Comparison of ENCODE assay signal across 8 cellular contexts in the genomic region with DNA sequence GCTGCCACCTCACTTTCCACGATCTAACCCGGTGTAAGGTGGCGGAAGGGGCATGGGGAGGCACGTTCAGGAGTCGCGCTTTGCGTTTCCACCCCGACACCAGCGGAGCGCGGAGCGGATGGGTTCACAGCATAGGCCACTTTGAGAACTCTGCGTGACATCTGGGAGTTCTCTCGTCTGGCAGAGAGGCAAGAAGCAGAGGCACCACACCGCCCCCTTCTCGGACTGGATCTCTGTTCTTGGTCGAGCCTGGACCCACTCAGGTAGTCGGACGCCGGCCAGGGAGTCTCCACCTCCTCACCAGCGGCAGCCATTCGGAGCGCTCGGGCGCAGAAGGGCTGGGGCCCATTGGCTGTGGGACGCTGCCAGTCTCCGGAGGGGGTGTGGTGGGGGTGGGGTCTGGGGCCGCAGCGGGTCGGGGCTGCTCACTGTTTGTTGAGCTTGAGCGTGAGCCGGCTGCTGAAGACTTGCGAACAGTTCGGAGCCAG. TPM values are rescaled to one million over a fixed set of nuclear protein-coding genes. Genes with fewer than 3 reads are reported as not detected.
A peak's percentile ranks its signal among the peaks of the same experiment; 100 is the strongest.
DNase-seq lines count a peak whose midpoint lies in the region; ATAC-seq, FAIRE-seq and TF ChIP-seq lines count a peak whose summit lies in the region.

Gene DACH2, plus strand, starts transcription at position 428 of the 488 bp plus-strand sequence.

- no peaks in the 10 kb centered on the region for H3K79me2 ChIP-seq in smooth muscle cell (ENCODE audit: low read depth)

- H3K9ac ChIP-seq in colonic mucosa (ENCODE audit: low read depth in 2 of 2, low read length in 2 of 2) (no peak within 1 kb of the TSS), kidney (ENCODE audit: low read length in 2 of 2) (peak within 1 kb of the TSS in 1 of 2 donors; percentile 26), smooth muscle cell (ENCODE audit: low read depth) (no peak within 1 kb of the TSS)

- no peaks in the 10 kb centered on the region for H4K20me1 ChIP-seq in smooth muscle cell (ENCODE audit: low read depth)

- peaks cover 23% of the 10 kb centered on the region for H3K27me3 Mint-ChIP-seq in T-helper 17 cell

- H3K4me1 ChIP-seq in colonic mucosa (no peaks in the 10 kb centered on the region), kidney (ENCODE audit: control insufficient read depth in 1 of 2, insufficient read depth in 1 of 2, low read depth in 1 of 2, low read length in 2 of 2) (no peaks in the 10 kb centered on the region), smooth muscle cell (ENCODE audit: low read depth) (no peaks in the 10 kb centered on the region)

- peak within 1 kb of the TSS; percentile 86 for H3K4me2 ChIP-seq in smooth muscle cell

- no peaks in the 10 kb centered on the region for H3K36me3 Mint-ChIP-seq in T-helper 17 cell (ENCODE audit: low read depth)

- H3K4me3 Mint-ChIP-seq in T-helper 17 cell, result peak within 1 kb of the TSS; percentile 76

- no peak within 1 kb of the TSS for H3K27ac Mint-ChIP-seq in T-helper 17 cell

- peaks cover 4% of the 10 kb centered on the region for H3K27me3 ChIP-seq in colonic mucosa
- H3K27me3 ChIP-seq in smooth muscle cell (ENCODE audit: low read depth), result peaks cover 25% of the 10 kb centered on the region

- no peaks in the 10 kb centered on the region for H3K9me3 ChIP-seq in T-helper 17 cell (ENCODE audit: control insufficient read depth, low read length, poor library complexity, severe bottlenecking)
- no peaks in the 10 kb centered on the region for H3K9me3 ChIP-seq in colonic mucosa
- no peaks in the 10 kb centered on the region for H3K9me3 ChIP-seq in kidney (ENCODE audit: control insufficient read depth in 1 of 2, low read length in 2 of 2)
- H3K9me3 ChIP-seq in smooth muscle cell (replicated peaks; ENCODE audit: low read depth), result no peaks in the 10 kb centered on the region

- H3F3A ChIP-seq in smooth muscle cell (ENCODE audit: low read depth), result no peaks in the 10 kb centered on the region

- intact Hi-C loops in colonic mucosa (cut with DNase I), result no loop called here
- intact Hi-C loops in kidney (cut with DNase I), result no loop called here

- TF ChIP-seq CTCF in colonic mucosa (IDR thresholded peaks at IDR 0.05) (no peak), kidney (IDR thresholded peaks at IDR 0.05; ENCODE audit: borderline replicate concordance, extremely low read depth, insufficient read depth) (no peak), smooth muscle cell (IDR thresholded peaks at IDR 0.05; ENCODE audit: borderline replicate concordance, insufficient read depth, poor library complexity, severe bottlenecking) (no peak)

- H3K27ac ChIP-seq in colonic mucosa, result no peak within 1 kb of the TSS
- no peak within 1 kb of the TSS for H3K27ac ChIP-seq in kidney (ENCODE audit: low read depth in 2 of 2, low read length in 2 of 2)
- H3K27ac ChIP-seq in smooth muscle cell (ENCODE audit: low read depth), result no peak within 1 kb of the TSS

- H3K36me3 ChIP-seq in colonic mucosa (no peaks in the 10 kb centered on the region), kidney (ENCODE audit: control insufficient read depth in 1 of 2, insufficient read depth in 2 of 2, low read length in 2 of 2) (no peaks in the 10 kb centered on the region), smooth muscle cell (ENCODE audit: low read depth) (no peaks in the 10 kb centered on the region)

- H2AFZ ChIP-seq in smooth muscle cell (ENCODE audit: low read depth), result peak within 1 kb of the TSS; percentile 80

- ATAC-seq in GM19397 (IDR thresholded peaks at IDR 0.05; ENCODE audit: unreplicated experiment), result peak; percentile 99
- ATAC-seq in HG03520 (IDR thresholded peaks at IDR 0.05; ENCODE audit: unreplicated experiment), result peak; percentile 96
- peak; percentile 94 for ATAC-seq in T-helper 17 cell

- WGBS in smooth muscle cell (ENCODE audit: low lambda C conversion rate), result 37% methylated on average over 31 of the region's 34 CpGs

- FAIRE-seq in kidney (lab: Jason Lieb, UNC), result no peak

- DNase-seq in AG08395 (ENCODE audit: low spot score) (peak; percentile 62), T-helper 17 cell (peak in 2 of 3 donors; percentile 4 to 8), colonic mucosa (peak; percentile 68), kidney (peak; percentile 93), smooth muscle cell (lab: John Stamatoyannopoulos, UW; ENCODE audit: unreplicated experiment) (peak; percentile 39), HK-2 (ENCODE audit: unreplicated experiment) (no peak)

- H3K4me3 ChIP-seq in colonic mucosa (peak within 1 kb of the TSS; percentile 30), kidney (ENCODE audit: low read length in 2 of 2) (peak within 1 kb of the TSS; percentile 57 to 73), smooth muscle cell (peak within 1 kb of the TSS; percentile 51)

- peaks cover 13% of the 10 kb centered on the region for H3K4me1 Mint-ChIP-seq in T-helper 17 cell

RNA-seq across cellular contexts. Expression of gene DACH2, which starts in this region (rescaled TPM):
- total RNA-seq in T-helper 17 cell (not detected), colonic mucosa (under 1 TPM in 1 of 2 donors, not detected in 1; 0.05 TPM), kidney (0.47 TPM), smooth muscle cell (0.13 and 1.8 TPM in 2 replicates)
- polyA plus RNA-seq in kidney (ENCODE audit: insufficient read depth, low read depth, low replicate concordance) (1.1 TPM), smooth muscle cell (0.26 and 0.30 TPM in 2 replicates)

Comparison
In these comparisons a context has a peak if more than half of its experiments do, and no peak if none do; other contexts are left out.
1. Peak in DNase-seq and ATAC-seq in T-helper 17 cell; RNA of the gene not detected or under 1 TPM.
2. Peak in DNase-seq and H3K4me3 ChIP-seq in colonic mucosa; RNA of the gene not detected or under 1 TPM.